Comparison of ENCODE assay signal across 1 cellular context in the genomic region with DNA sequence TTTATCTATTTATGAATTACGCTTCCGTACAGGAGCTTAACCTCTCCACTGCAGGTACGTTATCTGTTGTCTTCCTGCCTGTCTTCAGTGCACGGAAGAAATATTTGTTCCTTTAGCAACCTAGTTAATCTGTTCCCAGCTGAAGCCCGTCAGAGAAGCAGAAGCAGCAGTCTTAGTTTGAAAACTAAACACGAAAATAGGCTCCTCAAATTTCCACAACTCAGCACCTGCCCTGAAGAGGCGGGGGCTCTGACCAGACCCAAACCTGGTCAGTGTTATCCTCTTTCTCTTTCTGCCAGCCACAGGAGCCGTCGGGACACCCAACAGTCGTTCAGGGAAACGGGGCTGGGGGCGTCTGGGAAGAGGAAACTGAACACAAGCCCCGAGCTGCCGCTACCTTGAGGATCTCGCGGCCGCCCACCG.
TF ChIP-seq lines count a peak whose summit lies in the region.

No MANE protein-coding gene starts in this region.

TF ChIP-seq in K562, 482 proteins besides CTCF, POLR2A, EP300 and RAD21 (continued from another document):
- peak; percentile 12; the same call in 1 of the 2 replicates for TF ChIP-seq FOXJ2 (tag; IDR thresholded peaks at IDR 0.05)
